In the genomic region with DNA sequence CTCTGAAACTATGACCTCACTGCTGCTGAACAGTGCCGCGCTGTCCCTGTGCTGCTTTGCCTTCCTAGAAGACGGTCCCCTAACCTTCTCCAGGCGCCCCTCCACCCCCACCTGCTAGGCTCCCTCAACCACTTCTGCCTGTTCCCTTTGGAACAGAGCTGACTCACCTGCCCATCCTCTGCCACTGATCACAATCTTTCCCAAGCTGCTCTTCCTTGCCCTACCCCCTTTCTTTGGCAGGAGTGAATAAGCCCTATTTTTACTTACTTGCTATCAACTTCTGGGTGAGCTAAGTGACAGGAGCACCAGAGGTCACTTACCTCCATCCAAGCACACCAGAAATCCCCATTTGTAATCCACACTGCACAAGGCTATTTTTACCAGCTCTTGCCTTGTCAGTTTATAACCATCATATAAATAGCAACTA, we compare ENCODE assay signal across 15 cellular contexts.
DNase-seq lines count a peak whose midpoint lies in the region; ATAC-seq and TF ChIP-seq lines count a peak whose summit lies in the region.
"Had no signal": no experiment of that assay in that cellular context is flagged by ENCODE, and none has a peak within 500 bp of the region (broad histone marks: within the 10 kb centered on the region; RNA-seq: fewer than 3 reads in every experiment).

No MANE protein-coding gene starts in this region.

- H3K36me3 ChIP-seq in mucosa of rectum (ENCODE audit: control insufficient read depth in 2 of 2, insufficient read depth in 2 of 2, low read length in 2 of 2) (peaks cover 41 to 47% of the 10 kb centered on the region in 2 donors), uterus (no peaks in the 10 kb centered on the region)

- DNase-seq in Right ventricle myocardium inferior (ENCODE audit: missing footprints) (no peak), cardiac septum (ENCODE audit: low spot score) (no peak), fibroblast of the aortic adventitia (ENCODE audit: low read depth) (peak; percentile 19), uterus (no peak), HT-29 (ENCODE audit: low spot score) (no peak), AG08395 (ENCODE audit: low spot score) (no peak)
- DNase-seq in stimulated activated CD4-positive, alpha-beta T cell treated with anti-CD3 and anti-CD28 coated beads, Interleukin-12 subunit alpha, Interleukin-12 subunit beta, amount 100 ng/mL, for 4 hours: no peak
- DNase-seq: activated CD8-positive, alpha-beta memory T cell treated with anti-CD3 and anti-CD28 coated beads, Interleukin-2, amount 50 U/mL, for 4 hours; DMS153; effector memory CD4-positive, alpha-beta T cell; NCI-H1436; NCI-H748 treated with DMSO at 0.1 percent for 48 hours; right lobe of liver; upper lobe of right lung had no signal

- peak; percentile 82 for ATAC-seq in Right ventricle myocardium inferior
- ATAC-seq: upper lobe of right lung had no signal

- intact Hi-C loops in Right ventricle myocardium inferior (cut with DNase I) (loop anchor here (1.0 to 2.0 kb wide), 3 partner anchors 33 to 60 kb away; no protein-coding TSS in a partner anchor), cardiac septum (cut with DNase I) (loop anchor here (2.0 to 5.0 kb wide), 2 partner anchors 59 to 187 kb away; partner anchors contain the start of gene PEX26), uterus (cut with DNase I; ENCODE audit: low total_unique reads) (loop anchor here (10.0 kb wide), 1 partner anchor 65 kb away; no protein-coding TSS in a partner anchor)

- peaks cover 31 to 51% of the 10 kb centered on the region in 2 donors for H3K4me1 ChIP-seq in mucosa of rectum (ENCODE audit: control insufficient read depth in 2 of 2, insufficient read depth in 2 of 2, low read length in 2 of 2)
- H3K4me1 ChIP-seq in uterus: no peaks in the 10 kb centered on the region
- H3K4me1 ChIP-seq: upper lobe of right lung had no signal

- H3K27me3 ChIP-seq in mucosa of rectum (ENCODE audit: control insufficient read depth in 2 of 2, insufficient read depth in 2 of 2, low read length in 2 of 2): no peaks in the 10 kb centered on the region
- H3K27me3 ChIP-seq in uterus: no peaks in the 10 kb centered on the region
- H3K27me3 ChIP-seq: right lobe of liver, upper lobe of right lung had no signal

- peak overlapping the region; percentile 94 to 96 for H3K27ac ChIP-seq in mucosa of rectum (ENCODE audit: low read depth in 2 of 2, low read length in 2 of 2)
- H3K27ac ChIP-seq in uterus: peak overlapping the region; percentile 58
- H3K27ac ChIP-seq: upper lobe of right lung had no signal

- no peaks in the 10 kb centered on the region for H3K9me3 ChIP-seq in mucosa of rectum (ENCODE audit: control insufficient read depth in 2 of 2, low read length in 2 of 2)
- no peaks in the 10 kb centered on the region for H3K9me3 ChIP-seq in uterus
- H3K9me3 ChIP-seq: right lobe of liver, upper lobe of right lung had no signal

- H3K4me3 ChIP-seq in fibroblast of the aortic adventitia (ENCODE audit: low read depth, low read length): no peak overlapping the region
- H3K4me3 ChIP-seq in mucosa of rectum (ENCODE audit: low read length in 2 of 2): peak overlapping the region in 1 of 2 donors; percentile 45
- H3K4me3 ChIP-seq in uterus: no peak overlapping the region
- H3K4me3 ChIP-seq: right lobe of liver, upper lobe of right lung had no signal

- TF ChIP-seq CTCF in fibroblast of the aortic adventitia (IDR thresholded peaks at IDR 0.05; ENCODE audit: insufficient read depth, low read length): no peak
- no peak for TF ChIP-seq CTCF in uterus (IDR thresholded peaks at IDR 0.05)

- TF ChIP-seq POLR2A in uterus (IDR thresholded peaks at IDR 0.05): no peak

- H3K9ac ChIP-seq in mucosa of rectum (ENCODE audit: low read depth in 1 of 2, low read length in 2 of 2): peak overlapping the region in 1 of 2 donors; percentile 63
